Comparison of ENCODE assay signal across 14 cellular contexts in the genomic region with DNA sequence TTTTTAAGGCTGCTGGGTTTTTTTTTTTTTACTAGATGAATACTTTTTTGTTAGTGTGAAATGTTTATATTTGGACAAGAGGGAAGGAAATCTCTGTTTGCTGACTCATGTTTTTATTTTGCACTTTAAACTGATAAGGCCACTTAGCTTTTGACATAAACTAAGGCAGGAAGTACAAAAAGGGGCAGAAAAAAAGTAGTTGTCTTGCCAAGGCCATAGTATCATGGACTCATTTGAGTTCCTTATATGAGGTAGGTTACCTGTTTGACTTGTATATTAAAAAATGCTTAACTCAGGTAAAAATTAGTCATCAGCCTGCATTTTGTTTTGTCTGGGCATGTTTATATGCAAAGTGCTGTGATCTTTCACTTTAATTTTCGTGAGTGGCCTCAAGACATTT. TPM values are rescaled to one million over a fixed set of nuclear protein-coding genes. Genes with fewer than 3 reads are reported as not detected.
DNase-seq lines count a peak whose midpoint lies in the region; ATAC-seq and TF ChIP-seq lines count a peak whose summit lies in the region.
"Had no signal": no experiment of that assay in that cellular context is flagged by ENCODE, and none has a peak within 500 bp of the region (broad histone marks: within the 10 kb centered on the region; RNA-seq: fewer than 3 reads in every experiment).

No MANE protein-coding gene starts in this region.

- no peaks in the 10 kb centered on the region for H3K36me3 ChIP-seq in fibroblast of lung (ENCODE audit: control insufficient read depth, insufficient read depth, low read length)
- H3K36me3 ChIP-seq: brain microvascular endothelial cell, SJSA1 had no signal

- H3K4me2 ChIP-seq in fibroblast of lung (ENCODE audit: extremely low read depth, insufficient read depth, low read length), result no peak overlapping the region

- DNase-seq in H4 (ENCODE audit: low spot score) (peak; percentile 40), RPMI8226 (peak; percentile 11), fibroblast of lung (ENCODE audit: low read depth in 2 of 2) (peak; percentile 39 to 63), pulmonary artery endothelial cell (ENCODE audit: low read depth, low spot score) (peak; percentile 56)
- no peak for DNase-seq in activated CD8-positive, alpha-beta memory T cell treated with anti-CD3 and anti-CD28 coated beads, Interleukin-2, amount 50 U/mL, for 4 hours
- no peak for DNase-seq in stimulated activated CD8-positive, alpha-beta memory T cell treated with anti-CD3 and anti-CD28 coated beads, Interleukin-4, amount 100 ng/mL, for 48 hours
- DNase-seq in stimulated activated CD4-positive, alpha-beta T cell treated with anti-CD3 and anti-CD28 coated beads, Interleukin-2, amount 100 ng/mL, for 24 hours, result no peak
- DNase-seq: brain microvascular endothelial cell; NCI-H1048; nucleus accumbens; stimulated activated CD4-positive, alpha-beta T cell treated with anti-CD3 and anti-CD28 coated beads, Interleukin-2, amount 100 ng/mL, for 48 hours had no signal

- no peaks in the 10 kb centered on the region for H3K4me1 ChIP-seq in fibroblast of lung (ENCODE audit: control insufficient read depth, extremely low read depth, insufficient read depth, low read length)

- TF ChIP-seq CTCF in fibroblast of lung (conservative IDR thresholded peaks at IDR 0.05 in 1 of 2, IDR thresholded peaks at IDR 0.05 in 1 of 2; ENCODE audit: low read depth in 1 of 2, low read length in 2 of 2), result no peak

- H3K4me3 ChIP-seq in fibroblast of lung (replicated peaks in 1 of 4; ENCODE audit: control extremely low read depth in 1 of 4, insufficient read depth in 1 of 4, low read depth in 3 of 4, low read length in 4 of 4), result no peak overlapping the region
- H3K4me3 ChIP-seq: SJSA1 had no signal

- no peak overlapping the region for H3K9ac ChIP-seq in fibroblast of lung (ENCODE audit: insufficient read depth, low read length)

- H3K79me2 ChIP-seq in fibroblast of lung (ENCODE audit: control insufficient read depth, insufficient read depth, low read length), result no peaks in the 10 kb centered on the region

- H2AFZ ChIP-seq in fibroblast of lung (ENCODE audit: low read length), result no peak overlapping the region

- H3K27ac ChIP-seq in fibroblast of lung (ENCODE audit: insufficient read depth, low read length), result no peak overlapping the region
- H3K27ac ChIP-seq: brain microvascular endothelial cell, SJSA1, VCaP had no signal

- H4K20me1 ChIP-seq in fibroblast of lung (ENCODE audit: control insufficient read depth, extremely low read depth, insufficient read depth, low read length), result no peaks in the 10 kb centered on the region

- no peaks in the 10 kb centered on the region for H3K9me3 ChIP-seq in fibroblast of lung (ENCODE audit: control insufficient read depth, insufficient read depth, low read depth, low read length)

- no peak for ATAC-seq in HG03460 (IDR thresholded peaks at IDR 0.05; ENCODE audit: unreplicated experiment)

- H3K27me3 ChIP-seq in fibroblast of lung (ENCODE audit: control insufficient read depth, insufficient read depth, low read length), result no peaks in the 10 kb centered on the region
- H3K27me3 ChIP-seq: brain microvascular endothelial cell, SJSA1 had no signal

RNA-seq across cellular contexts. Expression of gene SMAD1, which starts 26.0 kb away (rescaled TPM):
- total RNA-seq in H4 (2014; rRNA removed; shearing (Covaris generic)), result 16.2 and 21.1 TPM in 2 replicates
- 11.8 and 13.0 TPM in 2 replicates for total RNA-seq in fibroblast of lung
- polyA plus RNA-seq in fibroblast of lung, result 25.1 and 35.3 TPM in 2 replicates
- polyA plus RNA-seq in fibroblast of lung (2012), result 9.7 and 13.0 TPM in 2 replicates
- 8.4 and 12.3 TPM in 2 replicates for polyA minus RNA-seq in fibroblast of lung (ENCODE audit: low replicate concordance)
- total RNA-seq in pulmonary artery endothelial cell, result 50.6 and 55.1 TPM in 2 replicates

Comparison
In these comparisons a context has a peak if more than half of its experiments do, and no peak if none do; other contexts are left out.
1. DNase-seq: peak in H4 (single experiment), RPMI8226 (single experiment), fibroblast of lung (2 of 2) and pulmonary artery endothelial cell (single experiment); none in activated CD8-positive, alpha-beta memory T cell treated with anti-CD3 and anti-CD28 coated beads, Interleukin-2, amount 50 U/mL, for 4 hours (single experiment), stimulated activated CD8-positive, alpha-beta memory T cell treated with anti-CD3 and anti-CD28 coated beads, Interleukin-4, amount 100 ng/mL, for 48 hours (single experiment) and stimulated activated CD4-positive, alpha-beta T cell treated with anti-CD3 and anti-CD28 coated beads, Interleukin-2, amount 100 ng/mL, for 24 hours (0 of 2).